ENCODE assay signal across 19 cellular contexts in genomic region chr3:29255854-29256696, GRCh38. TPM values are rescaled to one million over a fixed set of nuclear protein-coding genes. Genes with fewer than 3 reads are reported as not detected.
DNase-seq lines count a peak whose midpoint lies in the region; ATAC-seq, FAIRE-seq and TF ChIP-seq lines count a peak whose summit lies in the region.
"Had no signal": no experiment of that assay in that cellular context is flagged by ENCODE, and none has a peak within 500 bp of the region (broad histone marks: within the 10 kb centered on the region; RNA-seq: fewer than 3 reads in every experiment).

No MANE protein-coding gene starts in this region.

- no TSS peak for BruUV-seq in endothelial cell of umbilical vein (replicated peaks; lab: Mats Ljungman, UMichigan)

- dilution Hi-C loops in endothelial cell of umbilical vein (cut with MboI; ENCODE audit: extremely low pct_ligation_motif_present, low sequenced_read_pairs) = no loop called here

- H2AFZ ChIP-seq in MM.1S (ENCODE audit: low read length) = no peak overlapping the region
- no peak overlapping the region for H2AFZ ChIP-seq in endothelial cell of umbilical vein (ENCODE audit: low read depth, low read length)

- H3F3A ChIP-seq in MM.1S (ENCODE audit: insufficient read depth, low read length) = no peaks in the 10 kb centered on the region

- no peaks in the 10 kb centered on the region for H3K9me3 Mint-ChIP-seq in activated CD4-positive, alpha-beta T cell treated with anti-CD3 and anti-CD28 coated beads, Interleukin-2, amount 10 ng/mL, durations not matched to agents 24 days and 14 days
- H3K9me3 Mint-ChIP-seq in activated CD4-positive, alpha-beta T cell treated with anti-CD3 and anti-CD28 coated beads for 36 hours (ENCODE audit: low read depth) = no peaks in the 10 kb centered on the region
- H3K9me3 Mint-ChIP-seq in endodermal cell = no peaks in the 10 kb centered on the region
- H3K9me3 Mint-ChIP-seq: activated CD4-positive, alpha-beta memory T cell treated with anti-CD3 and anti-CD28 coated beads, Interleukin-2, amount 10 ng/mL, durations not matched to agents 7 days and 5 days; CD4-positive, alpha-beta T cell; IgD-negative memory B cell had no signal

- no peak for ATAC-seq in activated CD4-positive, alpha-beta T cell treated with anti-CD3 and anti-CD28 coated beads for 36 hours
- ATAC-seq in HG03159 (IDR thresholded peaks at IDR 0.05; ENCODE audit: unreplicated experiment) = no peak
- ATAC-seq: Right ventricle myocardium inferior had no signal

- no peak overlapping the region for H3K9ac ChIP-seq in MM.1S (ENCODE audit: low read length)
- no peak overlapping the region for H3K9ac ChIP-seq in endothelial cell of umbilical vein (replicated peaks; ENCODE audit: extremely low read depth, insufficient read depth, low read length)
- no peak overlapping the region for H3K9ac ChIP-seq in endodermal cell (ENCODE audit: extremely low read depth, low read length, poor library complexity, severe bottlenecking)
- H3K9ac ChIP-seq in colonic mucosa (ENCODE audit: low read depth in 2 of 2, low read length in 2 of 2) = no peak overlapping the region

- H3K27me3 Mint-ChIP-seq in activated CD4-positive, alpha-beta T cell treated with anti-CD3 and anti-CD28 coated beads, Interleukin-2, amount 10 ng/mL, durations not matched to agents 24 days and 14 days = no peaks in the 10 kb centered on the region
- peaks cover 2% of the 10 kb centered on the region for H3K27me3 Mint-ChIP-seq in activated CD4-positive, alpha-beta T cell treated with anti-CD3 and anti-CD28 coated beads for 36 hours
- no peaks in the 10 kb centered on the region for H3K27me3 Mint-ChIP-seq in endodermal cell (ENCODE audit: insufficient read depth)
- H3K27me3 Mint-ChIP-seq: activated CD4-positive, alpha-beta memory T cell treated with anti-CD3 and anti-CD28 coated beads, Interleukin-2, amount 10 ng/mL, durations not matched to agents 7 days and 5 days; CD4-positive, alpha-beta T cell; IgD-negative memory B cell had no signal

- no peak for FAIRE-seq in endothelial cell of umbilical vein (lab: Jason Lieb, UNC)
- FAIRE-seq: A204.1 had no signal

- POLR2A ChIA-PET in activated CD4-positive, alpha-beta T cell treated with anti-CD3 and anti-CD28 coated beads for 36 hours (lab: Charles Lee) = no interaction called here
- POLR2A ChIA-PET in endothelial cell of umbilical vein (lab: Charles Lee) = no interaction called here

- H3K4me2 ChIP-seq in MM.1S (ENCODE audit: low read depth, low read length) (no peak overlapping the region), endothelial cell of umbilical vein (ENCODE audit: insufficient read depth, low read length) (no peak overlapping the region)
- H3K4me2 ChIP-seq: smooth muscle cell had no signal

- H3K4me3 ChIP-seq in MM.1S (ENCODE audit: low read length) (no peak overlapping the region), endothelial cell of umbilical vein (replicated peaks in 1 of 3; ENCODE audit: insufficient read depth in 1 of 3, low read depth in 1 of 3, low read length in 3 of 3) (no peak overlapping the region), endodermal cell (ENCODE audit: low read length) (no peak overlapping the region), colonic mucosa (no peak overlapping the region)
- H3K4me3 ChIP-seq: ascending aorta, smooth muscle cell had no signal

- H3K27ac ChIP-seq in MM.1S (ENCODE audit: low read length) (no peak overlapping the region), endothelial cell of umbilical vein (ENCODE audit: insufficient read depth, low read depth, low read length) (no peak overlapping the region), endodermal cell (ENCODE audit: low read depth, low read length) (no peak overlapping the region), colonic mucosa (no peak overlapping the region)
- H3K27ac ChIP-seq: ascending aorta had no signal

- H4K20me1 ChIP-seq in MM.1S (ENCODE audit: insufficient read depth, low read length) (no peaks in the 10 kb centered on the region), endothelial cell of umbilical vein (replicated peaks; ENCODE audit: control insufficient read depth, extremely low read depth, insufficient read depth, low read length) (no peaks in the 10 kb centered on the region)

- H3K36me3 ChIP-seq in MM.1S (replicated peaks; ENCODE audit: insufficient read depth, low read length) (no peaks in the 10 kb centered on the region), endothelial cell of umbilical vein (ENCODE audit: control insufficient read depth in 2 of 2, extremely low read depth in 1 of 2, insufficient read depth in 2 of 2, low read length in 2 of 2) (no peaks in the 10 kb centered on the region), endodermal cell (ENCODE audit: control insufficient read depth, insufficient read depth, low read length) (no peaks in the 10 kb centered on the region), colonic mucosa (no peaks in the 10 kb centered on the region)
- H3K36me3 ChIP-seq: ascending aorta had no signal

- H3K27me3 ChIP-seq in MM.1S (replicated peaks; ENCODE audit: insufficient read depth, low read length) = no peaks in the 10 kb centered on the region
- no peaks in the 10 kb centered on the region for H3K27me3 ChIP-seq in endothelial cell of umbilical vein (ENCODE audit: control insufficient read depth in 2 of 2, insufficient read depth in 2 of 2, low read length in 2 of 2)
- no peaks in the 10 kb centered on the region for H3K27me3 ChIP-seq in endodermal cell (ENCODE audit: control insufficient read depth, insufficient read depth, low read length, poor library complexity, severe bottlenecking)
- no peaks in the 10 kb centered on the region for H3K27me3 ChIP-seq in colonic mucosa
- H3K27me3 ChIP-seq: ascending aorta had no signal

- H3K9me1 ChIP-seq in endothelial cell of umbilical vein (replicated peaks; ENCODE audit: control insufficient read depth, extremely low read depth, insufficient read depth, low read length) = no peaks in the 10 kb centered on the region

- H3K4me1 ChIP-seq in MM.1S (ENCODE audit: low read length) (0 out of 2 replicates have a peak, but pooled peaks cover 3% of the 10 kb centered on the region), endothelial cell of umbilical vein (ENCODE audit: control insufficient read depth, extremely low read depth, insufficient read depth, low read length) (no peaks in the 10 kb centered on the region), endodermal cell (ENCODE audit: control insufficient read depth, insufficient read depth, low read length) (no peaks in the 10 kb centered on the region), colonic mucosa (no peaks in the 10 kb centered on the region)
- H3K4me1 ChIP-seq: ascending aorta had no signal

- no peak overlapping the region for H3K4me3 Mint-ChIP-seq in activated CD4-positive, alpha-beta T cell treated with anti-CD3 and anti-CD28 coated beads, Interleukin-2, amount 10 ng/mL, durations not matched to agents 24 days and 14 days
- H3K4me3 Mint-ChIP-seq in activated CD4-positive, alpha-beta T cell treated with anti-CD3 and anti-CD28 coated beads for 36 hours = no peak overlapping the region
- no peak overlapping the region for H3K4me3 Mint-ChIP-seq in endodermal cell
- H3K4me3 Mint-ChIP-seq: activated CD4-positive, alpha-beta memory T cell treated with anti-CD3 and anti-CD28 coated beads, Interleukin-2, amount 10 ng/mL, durations not matched to agents 7 days and 5 days; CD4-positive, alpha-beta T cell; IgD-negative memory B cell; immature natural killer cell had no signal

- 91 to 92% methylated on average over 4 to 5 of the region's 5 CpGs for WGBS in endodermal cell (ENCODE audit: insufficient coverage in 1 of 2, insufficient read length in 1 of 2), 2 experiments

- no peaks in the 10 kb centered on the region for H3K36me3 Mint-ChIP-seq in activated CD4-positive, alpha-beta T cell treated with anti-CD3 and anti-CD28 coated beads, Interleukin-2, amount 10 ng/mL, durations not matched to agents 24 days and 14 days (ENCODE audit: low read depth)
- no peaks in the 10 kb centered on the region for H3K36me3 Mint-ChIP-seq in activated CD4-positive, alpha-beta T cell treated with anti-CD3 and anti-CD28 coated beads for 36 hours (ENCODE audit: low read depth)
- H3K36me3 Mint-ChIP-seq in endodermal cell (ENCODE audit: low read depth) = no peaks in the 10 kb centered on the region
- H3K36me3 Mint-ChIP-seq: IgD-negative memory B cell, immature natural killer cell had no signal

- CTCF ChIA-PET in activated CD4-positive, alpha-beta T cell treated with anti-CD3 and anti-CD28 coated beads for 36 hours (lab: Charles Lee) = no interaction called here
- CTCF ChIA-PET in endothelial cell of umbilical vein (lab: Charles Lee) = no interaction called here

- intact Hi-C loops in activated CD4-positive, alpha-beta T cell treated with anti-CD3 and anti-CD28 coated beads, Interleukin-2, amount 10 ng/mL, durations not matched to agents 24 days and 14 days (cut with micrococcal nuclease) = loop anchor here (2.0 kb wide), 1 partner anchor 27 kb away; no protein-coding TSS in a partner anchor
- intact Hi-C loops in activated CD4-positive, alpha-beta T cell treated with anti-CD3 and anti-CD28 coated beads for 36 hours (cut with DNase I, micrococcal nuclease) = no loop called here
- intact Hi-C loops in endothelial cell of umbilical vein (cut with micrococcal nuclease) (no loop called here), colonic mucosa (cut with DNase I) (no loop called here)

- no peaks in the 10 kb centered on the region for H3K9me2 ChIP-seq in MM.1S (replicated peaks; ENCODE audit: insufficient read depth, low read length)

- H3K9me3 ChIP-seq in MM.1S (replicated peaks; ENCODE audit: insufficient read depth, low read length) = no peaks in the 10 kb centered on the region
- no peaks in the 10 kb centered on the region for H3K9me3 ChIP-seq in endothelial cell of umbilical vein (replicated peaks; ENCODE audit: control insufficient read depth, insufficient read depth, low read length)
- H3K9me3 ChIP-seq in endodermal cell (ENCODE audit: control insufficient read depth, low read length) = no peaks in the 10 kb centered on the region
- no peaks in the 10 kb centered on the region for H3K9me3 ChIP-seq in colonic mucosa
- H3K9me3 ChIP-seq: ascending aorta had no signal

- H3K79me2 ChIP-seq in MM.1S (ENCODE audit: low read length) (no peaks in the 10 kb centered on the region), endothelial cell of umbilical vein (ENCODE audit: control insufficient read depth, insufficient read depth, low read length) (no peaks in the 10 kb centered on the region)

- TF ChIP-seq CTCF in MM.1S (IDR thresholded peaks at IDR 0.05; ENCODE audit: low read length) = no peak
- no peak for TF ChIP-seq CTCF in endothelial cell of umbilical vein (IDR thresholded peaks at IDR 0.05; ENCODE audit: extremely low read depth in 1 of 2, insufficient read depth in 1 of 2, low read depth in 1 of 2, low read length in 2 of 2)
- TF ChIP-seq CTCF in endodermal cell (conservative IDR thresholded peaks at IDR 0.05) = no peak
- no peak for TF ChIP-seq CTCF in colonic mucosa (IDR thresholded peaks at IDR 0.05)

- DNase-seq in activated CD4-positive, alpha-beta T cell treated with anti-CD3 and anti-CD28 coated beads, Interleukin-2, amount 10 ng/mL, durations not matched to agents 24 days and 14 days = no peak
- no peak for DNase-seq in activated CD4-positive, alpha-beta T cell treated with anti-CD3 and anti-CD28 coated beads for 36 hours
- DNase-seq in MM.1S = peak; percentile 6
- DNase-seq in endothelial cell of umbilical vein (ENCODE audit: low read depth, low spot score) = no peak
- no peak for DNase-seq in endodermal cell
- no peak for DNase-seq in colonic mucosa
- no peak for DNase-seq in COR-L47 (lab: John Stamatoyannopoulos, UW)
- DNase-seq: activated CD4-positive, alpha-beta memory T cell treated with anti-CD3 and anti-CD28 coated beads, Interleukin-2, amount 10 ng/mL, durations not matched to agents 7 days and 5 days; activated effector memory CD4-positive, alpha-beta T cell treated with Interleukin-2 at 50 U/mL for 16 hours; CD4-positive, alpha-beta T cell; immature natural killer cell; midbrain; NCI-H526 treated with DMSO at 0.1 percent for 48 hours had no signal

- no peak for TF ChIP-seq POLR2A in endothelial cell of umbilical vein (IDR thresholded peaks at IDR 0.05; ENCODE audit: low read depth, low read length)

- H3K27ac Mint-ChIP-seq in activated CD4-positive, alpha-beta T cell treated with anti-CD3 and anti-CD28 coated beads, Interleukin-2, amount 10 ng/mL, durations not matched to agents 24 days and 14 days = peak overlapping the region; percentile 10
- no peak overlapping the region for H3K27ac Mint-ChIP-seq in activated CD4-positive, alpha-beta T cell treated with anti-CD3 and anti-CD28 coated beads for 36 hours
- H3K27ac Mint-ChIP-seq in endodermal cell = no peak overlapping the region
- H3K27ac Mint-ChIP-seq: activated CD4-positive, alpha-beta memory T cell treated with anti-CD3 and anti-CD28 coated beads, Interleukin-2, amount 10 ng/mL, durations not matched to agents 7 days and 5 days; CD4-positive, alpha-beta T cell; IgD-negative memory B cell; immature natural killer cell had no signal

- H3K4me1 Mint-ChIP-seq in activated CD4-positive, alpha-beta T cell treated with anti-CD3 and anti-CD28 coated beads, Interleukin-2, amount 10 ng/mL, durations not matched to agents 24 days and 14 days = peaks cover 7% of the 10 kb centered on the region
- no peaks in the 10 kb centered on the region for H3K4me1 Mint-ChIP-seq in activated CD4-positive, alpha-beta T cell treated with anti-CD3 and anti-CD28 coated beads for 36 hours
- H3K4me1 Mint-ChIP-seq in endodermal cell = peaks cover 6% of the 10 kb centered on the region
- H3K4me1 Mint-ChIP-seq: IgD-negative memory B cell, immature natural killer cell had no signal

RNA-seq across cellular contexts. Expression of gene RBMS3, which starts 24.8 kb away (rescaled TPM):
- 4.3 and 5.0 TPM in 2 replicates for total RNA-seq in activated CD4-positive, alpha-beta T cell treated with anti-CD3 and anti-CD28 coated beads, Interleukin-2, amount 10 ng/mL, durations not matched to agents 24 days and 14 days
- total RNA-seq in activated CD4-positive, alpha-beta T cell treated with anti-CD3 and anti-CD28 coated beads for 36 hours = 1 to 10 TPM; 1.5 to 2.0 TPM
- total RNA-seq in endothelial cell of umbilical vein (37.3 and 42.3 TPM in 2 replicates), endodermal cell (1 to 10 TPM; 2.0 to 7.3 TPM), colonic mucosa (1 to 10 TPM; 2.8 to 9.6 TPM)
- polyA plus RNA-seq in endothelial cell of umbilical vein = 13.6 and 16.3 TPM in 2 replicates
- 11.4 and 11.9 TPM in 2 replicates for polyA plus RNA-seq in endothelial cell of umbilical vein (2011; cell fraction: cytosol; rRNA removed)
- 42.3 and 46.1 TPM in 2 replicates for polyA plus RNA-seq in endothelial cell of umbilical vein (2011; cell fraction: nucleus; rRNA removed)
- 8.2 and 10.2 TPM in 2 replicates for polyA plus RNA-seq in endothelial cell of umbilical vein (2012)
- 95.1 and 103 TPM in 2 replicates for polyA minus RNA-seq in endothelial cell of umbilical vein
- polyA minus RNA-seq in endothelial cell of umbilical vein (2011; cell fraction: cytosol; rRNA and poly(A)+ RNA removed) = 7.3 TPM
- 142 and 159 TPM in 2 replicates for polyA minus RNA-seq in endothelial cell of umbilical vein (2011; cell fraction: nucleus; rRNA and poly(A)+ RNA removed)
- polyA plus RNA-seq in endodermal cell (2013, experiment 1 of 2) = 8.8 TPM
- polyA plus RNA-seq in endodermal cell (2013, experiment 2 of 2) = 7.5 TPM
- polyA plus RNA-seq: IgD-negative memory B cell, immature natural killer cell had no signal
